Comparison of ENCODE assay signal across 13 cellular contexts in the genomic region with DNA sequence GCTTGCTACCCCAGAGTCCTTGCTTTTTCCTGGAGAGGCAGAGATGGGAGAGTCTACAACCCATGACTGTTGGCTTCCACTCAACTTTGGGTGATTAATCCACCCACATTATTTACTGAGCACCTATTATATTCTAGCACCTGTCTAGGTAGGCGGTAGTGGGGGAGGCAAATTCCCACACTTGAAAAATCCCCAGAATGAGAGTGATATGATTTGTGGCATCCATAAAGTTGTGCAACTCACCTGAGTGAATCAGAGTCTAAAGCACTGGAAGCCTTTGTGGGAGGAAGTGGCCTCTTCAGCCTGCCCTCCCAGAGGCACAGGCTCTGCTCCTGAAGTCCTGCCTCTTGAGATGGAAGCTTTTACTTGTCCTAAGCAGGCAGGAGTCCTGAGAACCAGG. TPM values are rescaled to one million over a fixed set of nuclear protein-coding genes. Genes with fewer than 3 reads are reported as not detected.
DNase-seq lines count a peak whose midpoint lies in the region; ATAC-seq and TF ChIP-seq lines count a peak whose summit lies in the region.
"Had no signal": no experiment of that assay in that cellular context is flagged by ENCODE, and none has a peak within 500 bp of the region (broad histone marks: within the 10 kb centered on the region; RNA-seq: fewer than 3 reads in every experiment).

No MANE protein-coding gene starts in this region.

- H3K4me1 Mint-ChIP-seq in activated CD8-positive, alpha-beta T cell treated with anti-CD3 and anti-CD28 coated beads for 36 hours (ENCODE audit: low read depth): peaks cover 16% of the 10 kb centered on the region
- H3K4me1 Mint-ChIP-seq in activated CD8-positive, alpha-beta T cell treated with anti-CD3 and anti-CD28 coated beads, Interleukin-2, amount 10 ng/mL, durations not matched to agents 7 days and 5 days (ENCODE audit: low read depth): peaks cover 2% of the 10 kb centered on the region
- peaks cover 62% of the 10 kb centered on the region for H3K4me1 Mint-ChIP-seq in endothelial cell (ENCODE audit: unreplicated experiment)
- H3K4me1 Mint-ChIP-seq: memory B cell had no signal

- no peaks in the 10 kb centered on the region for H3K9me3 Mint-ChIP-seq in activated CD8-positive, alpha-beta T cell treated with anti-CD3 and anti-CD28 coated beads for 36 hours
- no peaks in the 10 kb centered on the region for H3K9me3 Mint-ChIP-seq in activated CD8-positive, alpha-beta T cell treated with anti-CD3 and anti-CD28 coated beads, Interleukin-2, amount 10 ng/mL, durations not matched to agents 7 days and 5 days (ENCODE audit: insufficient read depth)
- H3K9me3 Mint-ChIP-seq in endothelial cell (ENCODE audit: unreplicated experiment): no peaks in the 10 kb centered on the region
- H3K9me3 Mint-ChIP-seq: activated naive CD8-positive, alpha-beta T cell treated with anti-CD3 and anti-CD28 coated beads, Interleukin-2, amount 10 ng/mL, durations not matched to agents 7 days and 5 days; IgD-negative memory B cell; memory B cell had no signal

- intact Hi-C loops in activated CD8-positive, alpha-beta T cell treated with anti-CD3 and anti-CD28 coated beads for 36 hours (cut with micrococcal nuclease): no loop called here

- DNase-seq in activated CD8-positive, alpha-beta T cell treated with anti-CD3 and anti-CD28 coated beads for 36 hours: no peak
- DNase-seq in activated CD8-positive, alpha-beta T cell treated with anti-CD3 and anti-CD28 coated beads, Interleukin-2, amount 10 ng/mL, durations not matched to agents 7 days and 5 days: no peak
- peak; percentile 17 for DNase-seq in NCI-H510A (lab: John Stamatoyannopoulos, UW)
- no peak for DNase-seq in endothelial cell (ENCODE audit: low spot score)
- peak; percentile 27 for DNase-seq in stimulated activated CD8-positive, alpha-beta memory T cell treated with anti-CD3 and anti-CD28 coated beads, Interleukin-4, amount 100 ng/mL, for 48 hours
- no peak for DNase-seq in SKM-1 treated with dmso at 0.1 percent for 144 hours (lab: John Stamatoyannopoulos, UW; ENCODE audit: unreplicated experiment)
- DNase-seq: activated naive CD8-positive, alpha-beta T cell treated with anti-CD3 and anti-CD28 coated beads, Interleukin-2, amount 10 ng/mL, durations not matched to agents 7 days and 5 days; posterior cingulate gyrus had no signal

- peak; percentile 17 for ATAC-seq in activated CD8-positive, alpha-beta T cell treated with anti-CD3 and anti-CD28 coated beads for 36 hours
- ATAC-seq in activated CD8-positive, alpha-beta T cell treated with anti-CD3 and anti-CD28 coated beads, Interleukin-2, amount 10 ng/mL, durations not matched to agents 7 days and 5 days: no peak
- ATAC-seq in GM18907 (IDR thresholded peaks at IDR 0.05; ENCODE audit: unreplicated experiment) (no peak), GM19035 (IDR thresholded peaks at IDR 0.05; ENCODE audit: unreplicated experiment) (no peak)
- ATAC-seq: Right ventricle myocardium inferior had no signal

- H3K27me3 Mint-ChIP-seq in activated CD8-positive, alpha-beta T cell treated with anti-CD3 and anti-CD28 coated beads for 36 hours: peaks cover 6% of the 10 kb centered on the region
- H3K27me3 Mint-ChIP-seq in activated CD8-positive, alpha-beta T cell treated with anti-CD3 and anti-CD28 coated beads, Interleukin-2, amount 10 ng/mL, durations not matched to agents 7 days and 5 days (ENCODE audit: low read depth): peaks cover 13% of the 10 kb centered on the region
- peaks cover 4% of the 10 kb centered on the region for H3K27me3 Mint-ChIP-seq in endothelial cell (ENCODE audit: unreplicated experiment)
- H3K27me3 Mint-ChIP-seq: IgD-negative memory B cell had no signal

- no peak overlapping the region for H3K27ac Mint-ChIP-seq in activated CD8-positive, alpha-beta T cell treated with anti-CD3 and anti-CD28 coated beads for 36 hours
- H3K27ac Mint-ChIP-seq in activated CD8-positive, alpha-beta T cell treated with anti-CD3 and anti-CD28 coated beads, Interleukin-2, amount 10 ng/mL, durations not matched to agents 7 days and 5 days: no peak overlapping the region
- peak overlapping the region; percentile 90 for H3K27ac Mint-ChIP-seq in endothelial cell (ENCODE audit: unreplicated experiment)
- H3K27ac Mint-ChIP-seq: activated naive CD8-positive, alpha-beta T cell treated with anti-CD3 and anti-CD28 coated beads, Interleukin-2, amount 10 ng/mL, durations not matched to agents 7 days and 5 days; memory B cell had no signal

- POLR2A ChIA-PET in activated CD8-positive, alpha-beta T cell treated with anti-CD3 and anti-CD28 coated beads for 36 hours (lab: Charles Lee): interaction anchor here (0.6 kb wide), 1 partner anchor 13 kb away, joined by 3 read pairs; no protein-coding TSS in a partner anchor
- POLR2A ChIA-PET in activated CD8-positive, alpha-beta T cell treated with anti-CD3 and anti-CD28 coated beads, Interleukin-2, amount 10 ng/mL, durations not matched to agents 7 days and 5 days (lab: Charles Lee): no interaction called here

- no peak for TF ChIP-seq CTCF in activated CD8-positive, alpha-beta T cell treated with anti-CD3 and anti-CD28 coated beads for 36 hours (IDR thresholded peaks at IDR 0.05)
- TF ChIP-seq CTCF in endothelial cell (IDR thresholded peaks at IDR 0.05; ENCODE audit: unreplicated experiment): no peak

- H3K4me3 Mint-ChIP-seq in activated CD8-positive, alpha-beta T cell treated with anti-CD3 and anti-CD28 coated beads for 36 hours: no peak overlapping the region
- no peak overlapping the region for H3K4me3 Mint-ChIP-seq in activated CD8-positive, alpha-beta T cell treated with anti-CD3 and anti-CD28 coated beads, Interleukin-2, amount 10 ng/mL, durations not matched to agents 7 days and 5 days
- peak overlapping the region; percentile 52 for H3K4me3 Mint-ChIP-seq in endothelial cell (ENCODE audit: unreplicated experiment)
- H3K4me3 Mint-ChIP-seq: activated naive CD8-positive, alpha-beta T cell treated with anti-CD3 and anti-CD28 coated beads, Interleukin-2, amount 10 ng/mL, durations not matched to agents 7 days and 5 days; IgD-negative memory B cell; memory B cell had no signal

- no peaks in the 10 kb centered on the region for H3K36me3 Mint-ChIP-seq in activated CD8-positive, alpha-beta T cell treated with anti-CD3 and anti-CD28 coated beads for 36 hours (ENCODE audit: low read depth)
- no peaks in the 10 kb centered on the region for H3K36me3 Mint-ChIP-seq in activated CD8-positive, alpha-beta T cell treated with anti-CD3 and anti-CD28 coated beads, Interleukin-2, amount 10 ng/mL, durations not matched to agents 7 days and 5 days (ENCODE audit: low read depth)
- no peaks in the 10 kb centered on the region for H3K36me3 Mint-ChIP-seq in endothelial cell (ENCODE audit: low read depth, unreplicated experiment)
- H3K36me3 Mint-ChIP-seq: activated naive CD8-positive, alpha-beta T cell treated with anti-CD3 and anti-CD28 coated beads, Interleukin-2, amount 10 ng/mL, durations not matched to agents 7 days and 5 days; IgD-negative memory B cell; memory B cell had no signal

- CTCF ChIA-PET in activated CD8-positive, alpha-beta T cell treated with anti-CD3 and anti-CD28 coated beads for 36 hours (lab: Charles Lee): no interaction called here
- CTCF ChIA-PET in activated CD8-positive, alpha-beta T cell treated with anti-CD3 and anti-CD28 coated beads, Interleukin-2, amount 10 ng/mL, durations not matched to agents 7 days and 5 days (lab: Charles Lee): no interaction called here

RNA-seq across cellular contexts. Expression of a gene that starts 40.4 kb away (rescaled TPM):
- 100 to 1,000 TPM in 1 of 2 experiments, 10 to 100 TPM in 1; 99.9 to 104 TPM for total RNA-seq in activated CD8-positive, alpha-beta T cell treated with anti-CD3 and anti-CD28 coated beads for 36 hours
- total RNA-seq in activated CD8-positive, alpha-beta T cell treated with anti-CD3 and anti-CD28 coated beads, Interleukin-2, amount 10 ng/mL, durations not matched to agents 7 days and 5 days: 100 to 1,000 TPM; 112 TPM
- total RNA-seq in endothelial cell (ENCODE audit: unreplicated experiment): 1,051 TPM

Comparison
In these comparisons a context has a peak if more than half of its experiments do, and no peak if none do; other contexts are left out.
1. DNase-seq: peak in NCI-H510A (single experiment) and stimulated activated CD8-positive, alpha-beta memory T cell treated with anti-CD3 and anti-CD28 coated beads, Interleukin-4, amount 100 ng/mL, for 48 hours (single experiment); none in activated CD8-positive, alpha-beta T cell treated with anti-CD3 and anti-CD28 coated beads for 36 hours (single experiment), activated CD8-positive, alpha-beta T cell treated with anti-CD3 and anti-CD28 coated beads, Interleukin-2, amount 10 ng/mL, durations not matched to agents 7 days and 5 days (single experiment), endothelial cell (single experiment) and SKM-1 treated with dmso at 0.1 percent for 144 hours (single experiment).